In genomic region chr6:87472525-87473418, GRCh38 we compare ENCODE assay signal across 8 cellular contexts. TPM values are rescaled to one million over a fixed set of nuclear protein-coding genes. Genes with fewer than 3 reads are reported as not detected.
DNase-seq lines count a peak whose midpoint lies in the region; ATAC-seq and TF ChIP-seq lines count a peak whose summit lies in the region.

Gene SLC35A1, plus strand, starts transcription at chr6:87472974. Its CDS starts 30 bp downstream, at chr6:87473004.

- peaks cover 30% of the 10 kb centered on the region for H3K79me2 ChIP-seq in osteoblast (ENCODE audit: insufficient read depth, low read length)

- H3K36me3 ChIP-seq in osteoblast (ENCODE audit: insufficient read depth, low read length), result peaks cover 3% of the 10 kb centered on the region
- H3K36me3 ChIP-seq in testis (ENCODE audit: low read depth, missing control alignments), result no peaks in the 10 kb centered on the region

- H4K20me1 ChIP-seq in osteoblast (ENCODE audit: insufficient read depth, low read length), result peaks cover 11% of the 10 kb centered on the region

- peak within 1 kb of the TSS; percentile 99 for H3K4me3 Mint-ChIP-seq in activated naive CD8-positive, alpha-beta T cell

- H3K9me3 Mint-ChIP-seq in activated naive CD8-positive, alpha-beta T cell (ENCODE audit: low read depth), result no peaks in the 10 kb centered on the region

- H3K27ac ChIP-seq in osteoblast (ENCODE audit: low read depth, low read length) (peak within 1 kb of the TSS; percentile 96), testis (peak within 1 kb of the TSS; percentile 89 to 95)

- H2AFZ ChIP-seq in osteoblast (ENCODE audit: low read length), result peak within 1 kb of the TSS; percentile 100

- peaks cover 7% of the 10 kb centered on the region for H3K27me3 Mint-ChIP-seq in activated naive CD8-positive, alpha-beta T cell

- TF ChIP-seq CTCF in GM10266 (IDR thresholded peaks at IDR 0.05; ENCODE audit: control insufficient read depth, insufficient read depth, low read depth, missing control alignments), result no peak
- TF ChIP-seq CTCF in osteoblast (IDR thresholded peaks at IDR 0.05; ENCODE audit: extremely low read depth, low read depth, low read length), result no peak
- peak; percentile 11 to 42 (median 29) for TF ChIP-seq CTCF in testis (IDR thresholded peaks at IDR 0.05)

- H3K9me3 ChIP-seq in osteoblast (ENCODE audit: low read depth, low read length) (no peaks in the 10 kb centered on the region), testis (no peaks in the 10 kb centered on the region)

- peaks cover 14% of the 10 kb centered on the region for H3K4me1 ChIP-seq in osteoblast (ENCODE audit: insufficient read depth, low read length)
- peaks cover 6% of the 10 kb centered on the region for H3K4me1 ChIP-seq in testis

- peak; percentile 43 for TF ChIP-seq POLR2A in testis (IDR thresholded peaks at IDR 0.05)

- 0% methylated on average over 6 to 29 of the region's 70 CpGs for WGBS in testis, 2 donors

- H3K36me3 Mint-ChIP-seq in activated naive CD8-positive, alpha-beta T cell, result peaks cover 4% of the 10 kb centered on the region

- H3K4me1 Mint-ChIP-seq in activated naive CD8-positive, alpha-beta T cell (ENCODE audit: low read depth), result peaks cover 18% of the 10 kb centered on the region

- H3K27me3 ChIP-seq in osteoblast (ENCODE audit: insufficient read depth, low read length), result no peaks in the 10 kb centered on the region
- H3K27me3 ChIP-seq in testis, result no peaks in the 10 kb centered on the region

- intact Hi-C loops in head of caudate nucleus (cut with DNase I), result loop anchor here (5.0 kb wide), 2 partner anchors 60 to 150 kb away; partner anchors contain the start of gene SMIM8
- intact Hi-C loops in testis (cut with DNase I; ENCODE audit: low total_unique reads), result no loop called here

- peak within 1 kb of the TSS; percentile 98 for H3K4me2 ChIP-seq in osteoblast (ENCODE audit: insufficient read depth, low read length)

- H3K4me3 ChIP-seq in osteoblast (ENCODE audit: insufficient read depth, low read length), result peak within 1 kb of the TSS; percentile 100
- H3K4me3 ChIP-seq in testis, result peak within 1 kb of the TSS; percentile 86 to 99

- H3K27ac Mint-ChIP-seq in activated naive CD8-positive, alpha-beta T cell, result peak within 1 kb of the TSS; percentile 98

- peak; percentile 87 for DNase-seq in GM10266 (ENCODE audit: extremely low spot score)
- DNase-seq in NCI-H1092 (lab: John Stamatoyannopoulos, UW), result peak; percentile 72
- peak; percentile 79 for DNase-seq in SKM-1 (lab: John Stamatoyannopoulos, UW; ENCODE audit: unreplicated experiment)
- peak; percentile 72 to 95 (median 90) for DNase-seq in head of caudate nucleus
- DNase-seq in osteoblast (ENCODE audit: insufficient read length, low spot score, missing footprints), result peak; percentile 96
- DNase-seq in testis, result peak; percentile 91

- ATAC-seq in HG02610 (IDR thresholded peaks at IDR 0.05; ENCODE audit: unreplicated experiment), result peak; percentile 93

RNA-seq across cellular contexts. Expression of gene SLC35A1, which starts in this region (rescaled TPM):
- total RNA-seq in osteoblast (15.3 and 15.6 TPM in 2 replicates), testis (10 to 100 TPM; 16.5 to 17.2 TPM)
- polyA plus RNA-seq in testis (ENCODE audit: insufficient read depth, low read depth, low replicate concordance), result 20.2 TPM

Comparison
In these comparisons a context has a peak if more than half of its experiments do, and no peak if none do; other contexts are left out.
1. Peak in every context shown above with its lines: DNase-seq, ATAC-seq, H3K4me3 ChIP-seq and H3K27ac ChIP-seq.
2. CTCF ChIP-seq: peak in testis (3 of 3); none in GM10266 (single experiment) and osteoblast (single experiment).